20 cellular contexts compared by ENCODE assay signal in genomic region chr7:46756256-46756655, GRCh38.
"Had no signal": no experiment of that assay in that cellular context is flagged by ENCODE, and none has a peak within 500 bp of the region (broad histone marks: within the 10 kb centered on the region; RNA-seq: fewer than 3 reads in every experiment).

No MANE protein-coding gene starts in this region.

- DNase-seq: KBM-7, MV-4-11, NCI-H1048, NCI-H1105 treated with DMSO at 0.1 percent for 48 hours, NCI-H1417 treated with DMSO at 0.1 percent for 48 hours, NCI-H146, NCI-H1694 treated with DMSO at 0.1 percent for 48 hours, NCI-H1930, NCI-H2081, NCI-H2107, NCI-H2171, NCI-H226, NCI-H446, NCI-H510A, NCI-H524 treated with DMSO at 0.1 percent for 48 hours, NCI-H69, NCI-H774, SHP77, SW 1271 had no signal

- FAIRE-seq: RCC 7860 had no signal
